Comparison of ENCODE assay signal across 8 cellular contexts in the genomic region with DNA sequence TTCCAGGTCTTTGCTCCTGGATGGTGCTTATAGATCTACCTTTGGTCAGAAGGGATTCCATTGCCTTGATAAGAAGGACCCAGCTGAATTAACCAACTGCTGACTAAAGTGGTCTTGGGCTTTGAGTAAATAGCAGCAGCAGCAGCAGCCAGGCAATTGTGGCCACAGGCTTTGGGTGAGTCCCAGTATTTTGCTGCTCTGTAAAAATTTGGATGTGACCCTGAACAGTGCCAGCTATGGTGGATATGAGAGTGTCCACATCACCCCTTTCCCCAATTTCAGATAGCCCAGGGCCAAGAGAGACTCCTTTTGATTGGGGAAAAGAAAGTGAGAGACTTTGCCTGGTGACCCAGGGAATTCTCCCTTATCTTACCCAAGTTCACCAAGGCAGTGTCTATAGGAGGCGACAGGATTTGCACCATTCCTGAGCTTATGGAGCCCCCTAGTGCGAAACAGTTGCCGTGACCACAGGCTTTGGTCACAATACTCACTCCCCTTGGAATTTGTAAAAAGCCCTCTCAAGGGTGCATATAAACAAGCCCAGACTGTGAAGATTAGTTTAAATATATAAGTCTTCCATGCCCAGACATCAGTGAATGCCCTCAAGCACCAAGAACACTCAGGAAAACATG.
A peak's percentile ranks its signal among the peaks of the same experiment; 100 is the strongest.
DNase-seq lines count a peak whose midpoint lies in the region; ATAC-seq and TF ChIP-seq lines count a peak whose summit lies in the region.

No MANE protein-coding gene starts in this region.

- H3K27me3 Mint-ChIP-seq in activated T-cell treated with anti-CD3 and anti-CD28 coated beads, Interleukin-2, amount 50 U/mL, for 4 hours (ENCODE audit: low read depth): peaks cover 3% of the 10 kb centered on the region
- no peaks in the 10 kb centered on the region for H3K27me3 Mint-ChIP-seq in activated T-cell treated with anti-CD3 and anti-CD28 coated beads, Interleukin-2, amount 50 U/mL, for 24 hours

- intact Hi-C loops in aorta (cut with DNase I): no loop called here

- no peaks in the 10 kb centered on the region for H3K36me3 Mint-ChIP-seq in activated T-cell treated with anti-CD3 and anti-CD28 coated beads, Interleukin-2, amount 50 U/mL, for 4 hours (ENCODE audit: insufficient read depth)
- H3K36me3 Mint-ChIP-seq in activated T-cell treated with anti-CD3 and anti-CD28 coated beads, Interleukin-2, amount 50 U/mL, for 24 hours (ENCODE audit: low read depth): no peaks in the 10 kb centered on the region

- no peaks in the 10 kb centered on the region for H3K36me3 ChIP-seq in aorta (ENCODE audit: control insufficient read depth in 1 of 2, insufficient read depth in 2 of 2, low read length in 1 of 2)
- no peaks in the 10 kb centered on the region for H3K36me3 ChIP-seq in suprapubic skin

- H3K4me1 ChIP-seq in aorta (ENCODE audit: control insufficient read depth in 1 of 2, insufficient read depth in 2 of 2, low read length in 2 of 2) (no peaks in the 10 kb centered on the region), suprapubic skin (no peaks in the 10 kb centered on the region)

- H3K4me1 Mint-ChIP-seq in activated T-cell treated with anti-CD3 and anti-CD28 coated beads, Interleukin-2, amount 50 U/mL, for 4 hours (ENCODE audit: low read depth): peaks cover 20% of the 10 kb centered on the region
- no peaks in the 10 kb centered on the region for H3K4me1 Mint-ChIP-seq in activated T-cell treated with anti-CD3 and anti-CD28 coated beads, Interleukin-2, amount 50 U/mL, for 24 hours (ENCODE audit: low read depth)

- H3K9me3 ChIP-seq in aorta (ENCODE audit: control insufficient read depth, low read length) (no peaks in the 10 kb centered on the region), suprapubic skin (no peaks in the 10 kb centered on the region)

- TF ChIP-seq EP300 in suprapubic skin (IDR thresholded peaks at IDR 0.05): no peak

- no peak overlapping the region for H3K4me3 Mint-ChIP-seq in activated T-cell treated with anti-CD3 and anti-CD28 coated beads, Interleukin-2, amount 50 U/mL, for 4 hours
- no peak overlapping the region for H3K4me3 Mint-ChIP-seq in activated T-cell treated with anti-CD3 and anti-CD28 coated beads, Interleukin-2, amount 50 U/mL, for 24 hours

- no peak for TF ChIP-seq CTCF in suprapubic skin (IDR thresholded peaks at IDR 0.05)

- no peak for TF ChIP-seq POLR2A in suprapubic skin (IDR thresholded peaks at IDR 0.05)

- no peak for ATAC-seq in activated T-cell treated with anti-CD3 and anti-CD28 coated beads, Interleukin-2, amount 50 U/mL, for 4 hours
- ATAC-seq in HG03066 (IDR thresholded peaks at IDR 0.05; ENCODE audit: low read depth, unreplicated experiment) (peak; percentile 57), aorta (ENCODE audit: low FRiP score) (peak; percentile 26)

- peaks cover 14% of the 10 kb centered on the region for H3K9me3 Mint-ChIP-seq in activated T-cell treated with anti-CD3 and anti-CD28 coated beads, Interleukin-2, amount 50 U/mL, for 4 hours
- H3K9me3 Mint-ChIP-seq in activated T-cell treated with anti-CD3 and anti-CD28 coated beads, Interleukin-2, amount 50 U/mL, for 24 hours: peaks cover 12% of the 10 kb centered on the region

- H3K27me3 ChIP-seq in aorta (ENCODE audit: control insufficient read depth in 1 of 2, insufficient read depth in 2 of 2, low read length in 1 of 2) (peaks cover 0 to 1% of the 10 kb centered on the region in 2 donors), suprapubic skin (no peaks in the 10 kb centered on the region)

- H3K27ac ChIP-seq in aorta (ENCODE audit: low read depth in 1 of 2, low read length in 2 of 2): no peak overlapping the region
- H3K27ac ChIP-seq in suprapubic skin: no peak overlapping the region

- H3K4me3 ChIP-seq in aorta (ENCODE audit: low read length in 2 of 2) (no peak overlapping the region), suprapubic skin (no peak overlapping the region)

- WGBS in aorta, 2 donors: 10 to 19% methylated on average over 3 of the region's 3 CpGs
- WGBS in suprapubic skin: 21% methylated on average over 3 of the region's 3 CpGs

- DNase-seq in activated T-cell treated with anti-CD3 and anti-CD28 coated beads, Interleukin-2, amount 50 U/mL, for 4 hours: peak; percentile 5
- no peak for DNase-seq in activated T-cell treated with anti-CD3 and anti-CD28 coated beads, Interleukin-2, amount 50 U/mL, for 24 hours
- DNase-seq in RPMI8226 (peak; percentile 7), globus pallidus (ENCODE audit: low spot score) (peak; percentile 16), aorta (no peak), dedifferentiated amniotic fluid mesenchymal stem cell (ENCODE audit: extremely low spot score) (no peak), suprapubic skin (ENCODE audit: low spot score in 2 of 2) (no peak)

- no peak overlapping the region for H3K27ac Mint-ChIP-seq in activated T-cell treated with anti-CD3 and anti-CD28 coated beads, Interleukin-2, amount 50 U/mL, for 24 hours

Comparison
In these comparisons a context has a peak if more than half of its experiments do, and no peak if none do; other contexts are left out.
1. DNase-seq: peak in activated T-cell treated with anti-CD3 and anti-CD28 coated beads, Interleukin-2, amount 50 U/mL, for 4 hours (single experiment), RPMI8226 (single experiment) and globus pallidus (single experiment); none in activated T-cell treated with anti-CD3 and anti-CD28 coated beads, Interleukin-2, amount 50 U/mL, for 24 hours (single experiment), aorta (0 of 2), dedifferentiated amniotic fluid mesenchymal stem cell (single experiment) and suprapubic skin (0 of 2).
2. ATAC-seq: peak in HG03066 (single experiment) and aorta (single experiment); none in activated T-cell treated with anti-CD3 and anti-CD28 coated beads, Interleukin-2, amount 50 U/mL, for 4 hours (0 of 2).